Comparison of ENCODE assay signal across 15 cellular contexts in the genomic region with DNA sequence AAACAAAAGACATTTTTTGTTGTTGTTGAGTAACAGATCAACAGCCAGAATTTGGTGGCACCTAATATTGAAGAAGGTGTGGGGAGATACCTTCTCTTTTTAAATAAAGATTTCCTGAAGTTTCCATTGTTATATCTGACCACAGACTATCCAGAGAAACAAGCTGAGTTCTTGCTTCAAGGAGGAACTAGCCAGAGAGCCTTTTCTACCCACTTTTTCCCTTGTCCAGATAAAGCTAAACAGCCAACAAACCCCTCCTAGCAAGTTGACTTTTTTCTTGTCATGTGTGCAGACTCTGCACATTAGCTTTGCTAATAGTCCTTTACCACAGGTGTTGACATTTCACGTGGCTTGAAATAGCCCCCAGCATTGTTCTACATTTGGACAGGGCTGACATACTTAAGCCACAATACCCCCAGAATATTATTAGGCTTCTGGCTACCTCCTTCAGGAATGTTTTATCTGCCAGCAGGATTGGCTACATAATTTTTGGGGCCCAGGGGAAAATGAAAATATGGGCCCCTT. TPM values are rescaled to one million over a fixed set of nuclear protein-coding genes. Genes with fewer than 3 reads are reported as not detected.
DNase-seq lines count a peak whose midpoint lies in the region; ATAC-seq and TF ChIP-seq lines count a peak whose summit lies in the region.
"Had no signal": no experiment of that assay in that cellular context is flagged by ENCODE, and none has a peak within 500 bp of the region (broad histone marks: within the 10 kb centered on the region; RNA-seq: fewer than 3 reads in every experiment).

No MANE protein-coding gene starts in this region.

- peaks cover 52 to 53% of the 10 kb centered on the region in 2 donors for H3K4me1 ChIP-seq in gastrocnemius medialis

- intact Hi-C loops in activated naive CD4-positive, alpha-beta T cell treated with anti-CD3 and anti-CD28 coated beads for 36 hours (cut with micrococcal nuclease): no loop called here
- intact Hi-C loops in gastrocnemius medialis (cut with DNase I; ENCODE audit: low total_unique reads): loop anchor here (10.0 kb wide), 1 partner anchor 543 kb away; no protein-coding TSS in a partner anchor

- TF ChIP-seq POLR2A in NB4 (IDR thresholded peaks at IDR 0.05; ENCODE audit: extremely low read depth, insufficient read length): no peak
- TF ChIP-seq POLR2A in gastrocnemius medialis (IDR thresholded peaks at IDR 0.05): no peak

- H3K27me3 ChIP-seq in gastrocnemius medialis: no peaks in the 10 kb centered on the region
- H3K27me3 ChIP-seq: SJCRH30 had no signal

- TF ChIP-seq CTCF in NB4 (IDR thresholded peaks at IDR 0.05; ENCODE audit: low read depth, low read length) (no peak), gastrocnemius medialis (IDR thresholded peaks at IDR 0.05 in 4 of 5, conservative IDR thresholded peaks at IDR 0.05 in 1 of 5) (no peak), chondrocyte (IDR thresholded peaks at IDR 0.05) (no peak)

- H3K4me3 ChIP-seq in NB4 (ENCODE audit: low read depth, low read length): no peak overlapping the region
- H3K4me3 ChIP-seq in gastrocnemius medialis: no peak overlapping the region
- H3K4me3 ChIP-seq: SJCRH30 had no signal

- no peaks in the 10 kb centered on the region for H3K9me3 Mint-ChIP-seq in activated naive CD4-positive, alpha-beta T cell treated with anti-CD3 and anti-CD28 coated beads for 36 hours
- H3K9me3 Mint-ChIP-seq in activated naive CD8-positive, alpha-beta T cell (ENCODE audit: low read depth): no peaks in the 10 kb centered on the region
- no peaks in the 10 kb centered on the region for H3K9me3 Mint-ChIP-seq in chondrocyte (ENCODE audit: low read depth)

- H3K27ac ChIP-seq in gastrocnemius medialis: peak overlapping the region; percentile 89 to 100 (median 98)
- H3K27ac ChIP-seq: SJCRH30 had no signal

- H3K36me3 ChIP-seq in gastrocnemius medialis: no peaks in the 10 kb centered on the region

- H3K36me3 Mint-ChIP-seq in activated naive CD4-positive, alpha-beta T cell treated with anti-CD3 and anti-CD28 coated beads for 36 hours (ENCODE audit: low read depth): peaks cover 6% of the 10 kb centered on the region
- H3K36me3 Mint-ChIP-seq in activated naive CD8-positive, alpha-beta T cell: no peaks in the 10 kb centered on the region
- no peaks in the 10 kb centered on the region for H3K36me3 Mint-ChIP-seq in chondrocyte (ENCODE audit: low read depth)

- H3K27me3 Mint-ChIP-seq in activated naive CD4-positive, alpha-beta T cell treated with anti-CD3 and anti-CD28 coated beads for 36 hours (ENCODE audit: low read depth): no peaks in the 10 kb centered on the region
- no peaks in the 10 kb centered on the region for H3K27me3 Mint-ChIP-seq in activated naive CD8-positive, alpha-beta T cell
- H3K27me3 Mint-ChIP-seq in chondrocyte (ENCODE audit: low read depth): no peaks in the 10 kb centered on the region

- DNase-seq in activated naive CD4-positive, alpha-beta T cell treated with anti-CD3 and anti-CD28 coated beads for 36 hours: no peak
- DNase-seq in activated naive CD4-positive, alpha-beta T cell (lab: John Stamatoyannopoulos, UW): no peak
- DNase-seq in NB4 (ENCODE audit: low read depth): peak; percentile 59
- no peak for DNase-seq in gastrocnemius medialis
- DNase-seq in chondrocyte (ENCODE audit: low spot score): no peak
- no peak for DNase-seq in Kasumi-1 (lab: John Stamatoyannopoulos, UW)
- DNase-seq: activated CD4-positive, alpha-beta T cell treated with anti-CD3 and anti-CD28 coated beads for 48 hours; amygdala; EL; NCI-H446 treated with DMSO at 0.1 percent for 48 hours; SJCRH30; stimulated activated CD4-positive, alpha-beta T cell treated with anti-CD3 and anti-CD28 coated beads, Interleukin-15, amount 100 ng/mL, for 24 hours; stimulated activated CD8-positive, alpha-beta memory T cell treated with anti-CD3 and anti-CD28 coated beads, Interleukin-4, amount 100 ng/mL, for 48 hours had no signal

- in situ Hi-C loops in gastrocnemius medialis (cut with MboI; ENCODE audit: low sequenced_read_pairs in 4 of 4): no loop called here

- peak overlapping the region; percentile 68 for H3K27ac Mint-ChIP-seq in activated naive CD4-positive, alpha-beta T cell treated with anti-CD3 and anti-CD28 coated beads for 36 hours
- peak overlapping the region; percentile 83 for H3K27ac Mint-ChIP-seq in activated naive CD8-positive, alpha-beta T cell
- H3K27ac Mint-ChIP-seq in chondrocyte (ENCODE audit: unreplicated experiment): no peak overlapping the region

- ATAC-seq in gastrocnemius medialis (no peak), HG03342 (IDR thresholded peaks at IDR 0.05; ENCODE audit: unreplicated experiment) (no peak)

- no peak overlapping the region for H3K4me3 Mint-ChIP-seq in activated naive CD4-positive, alpha-beta T cell treated with anti-CD3 and anti-CD28 coated beads for 36 hours
- H3K4me3 Mint-ChIP-seq in activated naive CD8-positive, alpha-beta T cell: no peak overlapping the region
- H3K4me3 Mint-ChIP-seq in chondrocyte (ENCODE audit: unreplicated experiment): no peak overlapping the region

- no peaks in the 10 kb centered on the region for H3K9me3 ChIP-seq in gastrocnemius medialis
- H3K9me3 ChIP-seq: SJCRH30 had no signal

- peaks cover 72% of the 10 kb centered on the region for H3K4me1 Mint-ChIP-seq in activated naive CD4-positive, alpha-beta T cell treated with anti-CD3 and anti-CD28 coated beads for 36 hours (ENCODE audit: low read depth)
- peaks cover 79% of the 10 kb centered on the region for H3K4me1 Mint-ChIP-seq in activated naive CD8-positive, alpha-beta T cell (ENCODE audit: low read depth)
- H3K4me1 Mint-ChIP-seq in chondrocyte (ENCODE audit: low read depth): peaks cover 51% of the 10 kb centered on the region

- CTCF ChIA-PET in activated naive CD4-positive, alpha-beta T cell treated with anti-CD3 and anti-CD28 coated beads for 36 hours (lab: Charles Lee): interaction anchor here (0.9 to 2.2 kb wide), 5 partner anchors 8 to 43 kb away, joined by 3 to 8 read pairs (median 4); no protein-coding TSS in a partner anchor

RNA-seq across cellular contexts. Expression of gene PCBP1, which starts 40.7 kb away (rescaled TPM):
- total RNA-seq in activated naive CD4-positive, alpha-beta T cell treated with anti-CD3 and anti-CD28 coated beads for 36 hours: 100 to 1,000 TPM; 363 to 374 TPM
- total RNA-seq in gastrocnemius medialis: 100 to 1,000 TPM; 178 to 296 (median 262) TPM
- total RNA-seq in chondrocyte: 220 to 240 TPM (median 221 TPM) in 3 replicates
